22 cellular contexts compared by ENCODE assay signal in the genomic region with DNA sequence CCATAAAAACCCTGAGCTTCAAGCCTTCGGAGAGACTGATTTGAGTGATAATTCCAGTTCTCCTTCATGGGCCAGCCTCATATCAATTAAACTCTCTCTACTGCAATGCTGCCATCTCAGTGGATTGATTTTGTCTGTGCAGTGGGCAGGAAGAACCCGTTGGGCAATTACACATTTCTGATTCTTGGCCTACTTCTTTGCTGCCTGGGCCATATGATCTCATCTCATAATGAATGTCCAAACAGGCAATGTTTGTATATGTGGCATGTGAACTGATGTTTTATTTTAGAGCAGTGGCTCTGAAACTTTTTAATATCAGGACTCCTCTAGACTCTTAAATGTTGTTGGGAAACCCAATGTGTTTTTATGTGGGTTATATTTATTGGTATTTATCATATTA.
"Had no signal": no experiment of that assay in that cellular context is flagged by ENCODE, and none has a peak within 500 bp of the region (broad histone marks: within the 10 kb centered on the region; RNA-seq: fewer than 3 reads in every experiment).

No MANE protein-coding gene starts in this region.

- H3K36me3 ChIP-seq: ascending aorta, breast epithelium, heart right ventricle, prostate gland, stomach had no signal

- H3K4me1 Mint-ChIP-seq: stimulated activated effector memory CD8-positive, alpha-beta T cell treated with anti-CD3 and anti-CD28 coated beads, Interleukin-12 subunit alpha, Interleukin-12 subunit beta, amount 100 ng/mL, for 72 hours had no signal

- H3K27me3 ChIP-seq: ascending aorta, breast epithelium, heart right ventricle, stomach had no signal

- H3K9me3 Mint-ChIP-seq: activated CD4-positive, alpha-beta T cell treated with anti-CD3 and anti-CD28 coated beads, Interleukin-2, amount 10 ng/mL, durations not matched to agents 24 days and 14 days; activated naive CD4-positive, alpha-beta T cell treated with anti-CD3 and anti-CD28 coated beads for 36 hours; activated T-cell treated with anti-CD3 and anti-CD28 coated beads, Interleukin-2, amount 50 U/mL, for 4 hours; nephron; type B pancreatic cell had no signal

- H3K27ac Mint-ChIP-seq: activated CD4-positive, alpha-beta T cell treated with anti-CD3 and anti-CD28 coated beads, Interleukin-2, amount 10 ng/mL, durations not matched to agents 24 days and 14 days; activated naive CD4-positive, alpha-beta T cell treated with anti-CD3 and anti-CD28 coated beads for 36 hours; nephron; stimulated activated effector memory CD8-positive, alpha-beta T cell treated with anti-CD3 and anti-CD28 coated beads, Interleukin-12 subunit alpha, Interleukin-12 subunit beta, amount 100 ng/mL, for 72 hours; type B pancreatic cell had no signal

- H3K4me1 ChIP-seq: ascending aorta, breast epithelium, prostate gland had no signal

- H3K27me3 Mint-ChIP-seq: type B pancreatic cell had no signal

- ATAC-seq: activated T-cell treated with anti-CD3 and anti-CD28 coated beads, Interleukin-2, amount 50 U/mL, for 4 hours; esophagus mucosa; heart right ventricle; sciatic nerve; stimulated activated effector memory CD8-positive, alpha-beta T cell treated with anti-CD3 and anti-CD28 coated beads, Interleukin-12 subunit alpha, Interleukin-12 subunit beta, amount 100 ng/mL, for 72 hours had no signal

- H3K4me3 Mint-ChIP-seq: activated CD4-positive, alpha-beta T cell treated with anti-CD3 and anti-CD28 coated beads, Interleukin-2, amount 10 ng/mL, durations not matched to agents 24 days and 14 days; activated naive CD4-positive, alpha-beta T cell treated with anti-CD3 and anti-CD28 coated beads for 36 hours; activated T-cell treated with anti-CD3 and anti-CD28 coated beads, Interleukin-2, amount 50 U/mL, for 4 hours; nephron; stimulated activated effector memory CD8-positive, alpha-beta T cell treated with anti-CD3 and anti-CD28 coated beads, Interleukin-12 subunit alpha, Interleukin-12 subunit beta, amount 100 ng/mL, for 72 hours; type B pancreatic cell had no signal

- H3K4me3 ChIP-seq: ascending aorta, breast epithelium, heart right ventricle, lung, prostate gland, smooth muscle cell, stomach had no signal

- H3K36me3 Mint-ChIP-seq: stimulated activated effector memory CD8-positive, alpha-beta T cell treated with anti-CD3 and anti-CD28 coated beads, Interleukin-12 subunit alpha, Interleukin-12 subunit beta, amount 100 ng/mL, for 72 hours; type B pancreatic cell had no signal

- H3K27ac ChIP-seq: ascending aorta, breast epithelium, prostate gland, stomach had no signal

- DNase-seq: activated CD4-positive, alpha-beta T cell treated with anti-CD3 and anti-CD28 coated beads, Interleukin-2, amount 10 ng/mL, durations not matched to agents 24 days and 14 days; activated CD8-positive, alpha-beta memory T cell treated with anti-CD3 and anti-CD28 coated beads, Interleukin-2, amount 50 U/mL, for 4 hours; activated naive CD4-positive, alpha-beta T cell treated with anti-CD3 and anti-CD28 coated beads for 36 hours; activated T-cell treated with anti-CD3 and anti-CD28 coated beads, Interleukin-2, amount 50 U/mL, for 4 hours; cerebellar nuclear complex; cortex of kidney; heart right ventricle; midbrain; stimulated activated CD4-positive, alpha-beta T cell treated with anti-CD3 and anti-CD28 coated beads, Interleukin-4, amount 100 ng/mL, for 24 hours; stomach; T-helper 1 cell; T-helper 9 cell had no signal

- H3K9me3 ChIP-seq: ascending aorta, breast epithelium, heart right ventricle, prostate gland, stomach had no signal

- H3K4me2 ChIP-seq: smooth muscle cell had no signal
